Comparison of ENCODE assay signal across 1 cellular context in genomic region chr17:82503728-82504308, GRCh38.
A peak's percentile ranks its signal among the peaks of the same experiment; 100 is the strongest.
TF ChIP-seq lines count a peak whose summit lies in the region.

No MANE protein-coding gene starts in this region.

TF ChIP-seq in HepG2, 621 proteins besides CTCF, POLR2A, EP300 and RAD21 (continued from another document and continues in another):
- TF ChIP-seq BCLAF1 (IDR thresholded peaks at IDR 0.05) (no peak), ZNF441 (CRISPR knock-in tag; IDR thresholded peaks at IDR 0.05; ENCODE audit: borderline replicate concordance) (0 out of 2 replicates have a peak, but pooled peaks have one; percentile 78), ZNF749 (CRISPR knock-in tag; IDR thresholded peaks at IDR 0.05; ENCODE audit: borderline replicate concordance) (peak; percentile 91; the same call in 1 of the 2 replicates), CBX5 (CRISPR knock-in tag; IDR thresholded peaks at IDR 0.05; ENCODE audit: borderline replicate concordance) (peak; percentile 71; the same call in 1 of the 2 replicates), ZNF841 (CRISPR knock-in tag; IDR thresholded peaks at IDR 0.05; ENCODE audit: borderline replicate concordance) (0 out of 2 replicates have a peak, but pooled peaks have one; percentile 24), ZNF678 (CRISPR knock-in tag; IDR thresholded peaks at IDR 0.05) (peak; percentile 90; the same call in 1 of the 2 replicates), ZSCAN20 (CRISPR knock-in tag; IDR thresholded peaks at IDR 0.05; ENCODE audit: borderline replicate concordance) (no peak), PHF5A (CRISPR knock-in tag; IDR thresholded peaks at IDR 0.05; ENCODE audit: low read depth, unreplicated experiment) (no peak), ZC3H4 (CRISPR knock-in tag; IDR thresholded peaks at IDR 0.05; ENCODE audit: borderline replicate concordance) (0 out of 2 replicates have a peak, but pooled peaks have one; percentile 31), ZNF44 (CRISPR knock-in tag; IDR thresholded peaks at IDR 0.05) (peak; percentile 90; the same call in 1 of the 2 replicates), FOXA3 (CRISPR knock-in tag; IDR thresholded peaks at IDR 0.05) (peak; percentile 53; the same call in 1 of the 2 replicates), KLF16 (CRISPR knock-in tag; IDR thresholded peaks at IDR 0.05) (peak; percentile 38 to 90; a peak in 3 of 4 replicates), SMARCE1 (IDR thresholded peaks at IDR 0.05; ENCODE audit: borderline replicate concordance) (no peak), PCBP2 (optimal IDR thresholded peaks at IDR 0.05; ENCODE audit: low read depth, low read length, poor library complexity, severe bottlenecking) (no peak), THRA (CRISPR knock-in tag; IDR thresholded peaks at IDR 0.05; ENCODE audit: borderline replicate concordance) (peak; percentile 62; the same call in 1 of the 2 replicates), NR2C2 (CRISPR knock-in tag; IDR thresholded peaks at IDR 0.05; ENCODE audit: borderline replicate concordance) (no peak), ZBTB1 (CRISPR knock-in tag; IDR thresholded peaks at IDR 0.05; ENCODE audit: borderline replicate concordance) (no peak)
- TF ChIP-seq, protein P1, sequence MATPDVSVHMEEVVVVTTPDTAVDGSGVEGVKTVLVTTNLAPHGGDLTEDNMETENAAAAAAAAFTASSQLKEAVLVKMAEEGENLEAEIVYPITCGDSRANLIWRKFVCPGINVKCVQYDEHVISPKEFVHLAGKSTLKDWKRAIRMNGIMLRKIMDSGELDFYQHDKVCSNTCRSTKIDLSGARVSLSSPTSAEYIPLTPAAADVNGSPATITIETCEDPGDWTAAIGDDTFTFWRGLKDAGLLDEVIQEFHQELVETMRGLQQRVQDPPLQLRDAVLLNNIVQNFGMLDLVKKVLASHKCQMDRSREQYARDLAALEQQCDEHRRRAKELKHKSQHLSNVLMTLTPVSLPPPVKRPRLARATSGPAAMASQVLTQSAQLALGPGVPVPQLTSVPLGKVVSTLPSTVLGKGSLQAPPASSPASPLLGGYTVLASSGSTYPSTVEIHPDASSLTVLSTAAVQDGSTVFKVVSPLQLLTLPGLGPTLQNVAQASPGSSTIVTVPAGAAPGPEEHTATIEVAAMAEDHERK (CRISPR knock-in tag; IDR thresholded peaks at IDR 0.05; ENCODE audit: low read depth), result no peak
- TF ChIP-seq, protein P2, sequence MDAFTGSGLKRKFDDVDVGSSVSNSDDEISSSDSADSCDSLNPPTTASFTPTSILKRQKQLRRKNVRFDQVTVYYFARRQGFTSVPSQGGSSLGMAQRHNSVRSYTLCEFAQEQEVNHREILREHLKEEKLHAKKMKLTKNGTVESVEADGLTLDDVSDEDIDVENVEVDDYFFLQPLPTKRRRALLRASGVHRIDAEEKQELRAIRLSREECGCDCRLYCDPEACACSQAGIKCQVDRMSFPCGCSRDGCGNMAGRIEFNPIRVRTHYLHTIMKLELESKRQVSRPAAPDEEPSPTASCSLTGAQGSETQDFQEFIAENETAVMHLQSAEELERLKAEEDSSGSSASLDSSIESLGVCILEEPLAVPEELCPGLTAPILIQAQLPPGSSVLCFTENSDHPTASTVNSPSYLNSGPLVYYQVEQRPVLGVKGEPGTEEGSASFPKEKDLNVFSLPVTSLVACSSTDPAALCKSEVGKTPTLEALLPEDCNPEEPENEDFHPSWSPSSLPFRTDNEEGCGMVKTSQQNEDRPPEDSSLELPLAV (CRISPR knock-in tag; conservative IDR thresholded peaks at IDR 0.05; ENCODE audit: low read depth), result no peak
- TF ChIP-seq, protein P3, sequence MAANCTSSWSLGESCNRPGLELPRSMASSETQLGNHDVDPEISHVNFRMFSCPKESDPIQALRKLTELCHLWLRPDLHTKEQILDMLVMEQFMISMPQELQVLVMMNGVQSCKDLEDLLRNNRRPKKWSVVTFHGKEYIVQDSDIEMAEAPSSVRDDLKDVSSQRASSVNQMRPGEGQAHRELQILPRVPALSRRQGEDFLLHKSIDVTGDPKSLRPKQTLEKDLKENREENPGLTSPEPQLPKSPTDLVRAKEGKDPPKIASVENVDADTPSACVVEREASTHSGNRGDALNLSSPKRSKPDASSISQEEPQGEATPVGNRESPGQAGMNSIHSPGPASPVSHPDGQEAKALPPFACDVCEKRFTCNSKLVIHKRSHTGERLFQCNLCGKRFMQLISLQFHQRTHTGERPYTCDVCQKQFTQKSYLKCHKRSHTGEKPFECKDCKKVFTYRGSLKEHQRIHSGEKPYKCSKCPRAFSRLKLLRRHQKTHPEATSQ (CRISPR knock-in tag; IDR thresholded peaks at IDR 0.05; ENCODE audit: borderline replicate concordance), result peak; percentile 51; the same call in 1 of the 2 replicates
- TF ChIP-seq, protein P4, sequence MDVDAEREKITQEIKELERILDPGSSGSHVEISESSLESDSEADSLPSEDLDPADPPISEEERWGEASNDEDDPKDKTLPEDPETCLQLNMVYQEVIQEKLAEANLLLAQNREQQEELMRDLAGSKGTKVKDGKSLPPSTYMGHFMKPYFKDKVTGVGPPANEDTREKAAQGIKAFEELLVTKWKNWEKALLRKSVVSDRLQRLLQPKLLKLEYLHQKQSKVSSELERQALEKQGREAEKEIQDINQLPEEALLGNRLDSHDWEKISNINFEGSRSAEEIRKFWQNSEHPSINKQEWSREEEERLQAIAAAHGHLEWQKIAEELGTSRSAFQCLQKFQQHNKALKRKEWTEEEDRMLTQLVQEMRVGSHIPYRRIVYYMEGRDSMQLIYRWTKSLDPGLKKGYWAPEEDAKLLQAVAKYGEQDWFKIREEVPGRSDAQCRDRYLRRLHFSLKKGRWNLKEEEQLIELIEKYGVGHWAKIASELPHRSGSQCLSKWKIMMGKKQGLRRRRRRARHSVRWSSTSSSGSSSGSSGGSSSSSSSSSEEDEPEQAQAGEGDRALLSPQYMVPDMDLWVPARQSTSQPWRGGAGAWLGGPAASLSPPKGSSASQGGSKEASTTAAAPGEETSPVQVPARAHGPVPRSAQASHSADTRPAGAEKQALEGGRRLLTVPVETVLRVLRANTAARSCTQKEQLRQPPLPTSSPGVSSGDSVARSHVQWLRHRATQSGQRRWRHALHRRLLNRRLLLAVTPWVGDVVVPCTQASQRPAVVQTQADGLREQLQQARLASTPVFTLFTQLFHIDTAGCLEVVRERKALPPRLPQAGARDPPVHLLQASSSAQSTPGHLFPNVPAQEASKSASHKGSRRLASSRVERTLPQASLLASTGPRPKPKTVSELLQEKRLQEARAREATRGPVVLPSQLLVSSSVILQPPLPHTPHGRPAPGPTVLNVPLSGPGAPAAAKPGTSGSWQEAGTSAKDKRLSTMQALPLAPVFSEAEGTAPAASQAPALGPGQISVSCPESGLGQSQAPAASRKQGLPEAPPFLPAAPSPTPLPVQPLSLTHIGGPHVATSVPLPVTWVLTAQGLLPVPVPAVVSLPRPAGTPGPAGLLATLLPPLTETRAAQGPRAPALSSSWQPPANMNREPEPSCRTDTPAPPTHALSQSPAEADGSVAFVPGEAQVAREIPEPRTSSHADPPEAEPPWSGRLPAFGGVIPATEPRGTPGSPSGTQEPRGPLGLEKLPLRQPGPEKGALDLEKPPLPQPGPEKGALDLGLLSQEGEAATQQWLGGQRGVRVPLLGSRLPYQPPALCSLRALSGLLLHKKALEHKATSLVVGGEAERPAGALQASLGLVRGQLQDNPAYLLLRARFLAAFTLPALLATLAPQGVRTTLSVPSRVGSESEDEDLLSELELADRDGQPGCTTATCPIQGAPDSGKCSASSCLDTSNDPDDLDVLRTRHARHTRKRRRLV (CRISPR knock-in tag; IDR thresholded peaks at IDR 0.05), result peak; percentile 74; the same call in 1 of the 2 replicates
- TF ChIP-seq, protein P5, sequence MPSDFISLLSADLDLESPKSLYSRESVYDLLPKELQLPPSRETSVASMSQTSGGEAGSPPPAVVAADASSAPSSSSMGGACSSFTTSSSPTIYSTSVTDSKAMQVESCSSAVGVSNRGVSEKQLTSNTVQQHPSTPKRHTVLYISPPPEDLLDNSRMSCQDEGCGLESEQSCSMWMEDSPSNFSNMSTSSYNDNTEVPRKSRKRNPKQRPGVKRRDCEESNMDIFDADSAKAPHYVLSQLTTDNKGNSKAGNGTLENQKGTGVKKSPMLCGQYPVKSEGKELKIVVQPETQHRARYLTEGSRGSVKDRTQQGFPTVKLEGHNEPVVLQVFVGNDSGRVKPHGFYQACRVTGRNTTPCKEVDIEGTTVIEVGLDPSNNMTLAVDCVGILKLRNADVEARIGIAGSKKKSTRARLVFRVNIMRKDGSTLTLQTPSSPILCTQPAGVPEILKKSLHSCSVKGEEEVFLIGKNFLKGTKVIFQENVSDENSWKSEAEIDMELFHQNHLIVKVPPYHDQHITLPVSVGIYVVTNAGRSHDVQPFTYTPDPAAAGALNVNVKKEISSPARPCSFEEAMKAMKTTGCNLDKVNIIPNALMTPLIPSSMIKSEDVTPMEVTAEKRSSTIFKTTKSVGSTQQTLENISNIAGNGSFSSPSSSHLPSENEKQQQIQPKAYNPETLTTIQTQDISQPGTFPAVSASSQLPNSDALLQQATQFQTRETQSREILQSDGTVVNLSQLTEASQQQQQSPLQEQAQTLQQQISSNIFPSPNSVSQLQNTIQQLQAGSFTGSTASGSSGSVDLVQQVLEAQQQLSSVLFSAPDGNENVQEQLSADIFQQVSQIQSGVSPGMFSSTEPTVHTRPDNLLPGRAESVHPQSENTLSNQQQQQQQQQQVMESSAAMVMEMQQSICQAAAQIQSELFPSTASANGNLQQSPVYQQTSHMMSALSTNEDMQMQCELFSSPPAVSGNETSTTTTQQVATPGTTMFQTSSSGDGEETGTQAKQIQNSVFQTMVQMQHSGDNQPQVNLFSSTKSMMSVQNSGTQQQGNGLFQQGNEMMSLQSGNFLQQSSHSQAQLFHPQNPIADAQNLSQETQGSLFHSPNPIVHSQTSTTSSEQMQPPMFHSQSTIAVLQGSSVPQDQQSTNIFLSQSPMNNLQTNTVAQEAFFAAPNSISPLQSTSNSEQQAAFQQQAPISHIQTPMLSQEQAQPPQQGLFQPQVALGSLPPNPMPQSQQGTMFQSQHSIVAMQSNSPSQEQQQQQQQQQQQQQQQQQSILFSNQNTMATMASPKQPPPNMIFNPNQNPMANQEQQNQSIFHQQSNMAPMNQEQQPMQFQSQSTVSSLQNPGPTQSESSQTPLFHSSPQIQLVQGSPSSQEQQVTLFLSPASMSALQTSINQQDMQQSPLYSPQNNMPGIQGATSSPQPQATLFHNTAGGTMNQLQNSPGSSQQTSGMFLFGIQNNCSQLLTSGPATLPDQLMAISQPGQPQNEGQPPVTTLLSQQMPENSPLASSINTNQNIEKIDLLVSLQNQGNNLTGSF (CRISPR knock-in tag; IDR thresholded peaks at IDR 0.05), result peak; percentile 93
- TF ChIP-seq, protein P6, sequence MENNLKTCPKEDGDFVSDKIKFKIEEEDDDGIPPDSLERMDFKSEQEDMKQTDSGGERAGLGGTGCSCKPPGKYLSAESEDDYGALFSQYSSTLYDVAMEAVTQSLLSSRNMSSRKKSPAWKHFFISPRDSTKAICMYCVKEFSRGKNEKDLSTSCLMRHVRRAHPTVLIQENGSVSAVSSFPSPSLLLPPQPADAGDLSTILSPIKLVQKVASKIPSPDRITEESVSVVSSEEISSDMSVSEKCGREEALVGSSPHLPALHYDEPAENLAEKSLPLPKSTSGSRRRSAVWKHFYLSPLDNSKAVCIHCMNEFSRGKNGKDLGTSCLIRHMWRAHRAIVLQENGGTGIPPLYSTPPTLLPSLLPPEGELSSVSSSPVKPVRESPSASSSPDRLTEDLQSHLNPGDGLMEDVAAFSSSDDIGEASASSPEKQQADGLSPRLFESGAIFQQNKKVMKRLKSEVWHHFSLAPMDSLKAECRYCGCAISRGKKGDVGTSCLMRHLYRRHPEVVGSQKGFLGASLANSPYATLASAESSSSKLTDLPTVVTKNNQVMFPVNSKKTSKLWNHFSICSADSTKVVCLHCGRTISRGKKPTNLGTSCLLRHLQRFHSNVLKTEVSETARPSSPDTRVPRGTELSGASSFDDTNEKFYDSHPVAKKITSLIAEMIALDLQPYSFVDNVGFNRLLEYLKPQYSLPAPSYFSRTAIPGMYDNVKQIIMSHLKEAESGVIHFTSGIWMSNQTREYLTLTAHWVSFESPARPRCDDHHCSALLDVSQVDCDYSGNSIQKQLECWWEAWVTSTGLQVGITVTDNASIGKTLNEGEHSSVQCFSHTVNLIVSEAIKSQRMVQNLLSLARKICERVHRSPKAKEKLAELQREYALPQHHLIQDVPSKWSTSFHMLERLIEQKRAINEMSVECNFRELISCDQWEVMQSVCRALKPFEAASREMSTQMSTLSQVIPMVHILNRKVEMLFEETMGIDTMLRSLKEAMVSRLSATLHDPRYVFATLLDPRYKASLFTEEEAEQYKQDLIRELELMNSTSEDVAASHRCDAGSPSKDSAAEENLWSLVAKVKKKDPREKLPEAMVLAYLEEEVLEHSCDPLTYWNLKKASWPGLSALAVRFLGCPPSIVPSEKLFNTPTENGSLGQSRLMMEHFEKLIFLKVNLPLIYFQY (CRISPR knock-in tag; IDR thresholded peaks at IDR 0.05; ENCODE audit: borderline replicate concordance), result no peak
